In the genomic region with DNA sequence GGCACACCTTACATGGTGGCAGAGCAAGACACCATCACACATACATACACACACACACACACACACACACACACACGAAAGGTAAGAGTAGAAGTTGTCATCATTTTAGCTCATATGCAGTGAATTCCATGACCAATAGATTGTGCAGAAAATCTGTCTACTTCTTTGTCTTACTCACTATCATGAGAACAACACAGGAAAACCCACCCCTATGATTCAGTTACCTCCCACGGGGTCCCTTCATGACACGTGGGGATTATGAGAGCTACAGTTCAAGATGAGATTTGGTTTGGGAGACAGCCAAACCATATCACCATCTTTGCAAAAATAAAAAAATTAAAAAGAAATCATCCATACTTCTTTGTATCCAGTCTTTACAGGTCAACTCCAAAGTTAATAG, we compare ENCODE assay signal across 20 cellular contexts.
DNase-seq lines count a peak whose midpoint lies in the region; ATAC-seq, FAIRE-seq and TF ChIP-seq lines count a peak whose summit lies in the region.
"Had no signal": no experiment of that assay in that cellular context is flagged by ENCODE, and none has a peak within 500 bp of the region (broad histone marks: within the 10 kb centered on the region; RNA-seq: fewer than 3 reads in every experiment).

No MANE protein-coding gene starts in this region.

- H3K36me3 ChIP-seq in astrocyte (ENCODE audit: insufficient read depth, low read length) = no peaks in the 10 kb centered on the region
- H3K36me3 ChIP-seq: adrenal gland, left ventricle myocardium inferior had no signal

- H2BK5ac ChIP-seq in H9 (ENCODE audit: insufficient read length, low read length) = no peak overlapping the region

- FAIRE-seq in astrocyte (lab: Jason Lieb, UNC) = no peak

- H3K27ac Mint-ChIP-seq in astrocyte (ENCODE audit: unreplicated experiment) (no peak overlapping the region), H9 (peak overlapping the region in 1 of 3 experiments; percentile 53; a peak in 1 of 7 replicates)
- H3K27ac Mint-ChIP-seq: activated B cell treated with CpG ODN at 0.5 μM for 24 hours; CD14-positive monocyte; T-helper 2 cell treated with Interferon-gamma antibody and Interleukin-4, amounts not matched to agents 5 μg/mL and 100 μg/mL, for 36 hours had no signal

- no peak overlapping the region for H3K4me3 Mint-ChIP-seq in astrocyte (ENCODE audit: unreplicated experiment)
- no peak overlapping the region for H3K4me3 Mint-ChIP-seq in H9
- H3K4me3 Mint-ChIP-seq: activated B cell treated with CpG ODN at 0.5 μM for 24 hours; CD14-positive monocyte; central memory CD8-positive, alpha-beta T cell; T-helper 2 cell treated with Interferon-gamma antibody and Interleukin-4, amounts not matched to agents 5 μg/mL and 100 μg/mL, for 36 hours had no signal

- WGBS in H9 (ENCODE audit: extremely low coverage, insufficient read length, low lambda C conversion rate) = no CpG with 5 or more reads among the region's 3 CpGs

- H4K5ac ChIP-seq in H9 (ENCODE audit: insufficient read length, low read depth, low read length) = no peak overlapping the region

- H3K79me2 ChIP-seq in astrocyte (ENCODE audit: insufficient read depth, low read length) (no peaks in the 10 kb centered on the region), H9 (ENCODE audit: insufficient read depth, low read length) (no peaks in the 10 kb centered on the region)

- H4K20me1 ChIP-seq in astrocyte (ENCODE audit: insufficient read depth, low read length) = no peaks in the 10 kb centered on the region
- H4K20me1 ChIP-seq in H9 (ENCODE audit: control insufficient read depth, insufficient read depth, insufficient read length) = no peaks in the 10 kb centered on the region

- H3K27me3 Mint-ChIP-seq in astrocyte (ENCODE audit: low read depth, unreplicated experiment) (no peaks in the 10 kb centered on the region), H9 (ENCODE audit: low read depth) (no peaks in the 10 kb centered on the region)
- H3K27me3 Mint-ChIP-seq: activated B cell treated with CpG ODN at 0.5 μM for 24 hours; central memory CD8-positive, alpha-beta T cell had no signal

- H3K4me2 ChIP-seq in astrocyte (ENCODE audit: low read length) = peak overlapping the region; percentile 24
- no peak overlapping the region for H3K4me2 ChIP-seq in H9 (ENCODE audit: insufficient read depth, insufficient read length, low read length)
- H3K4me2 ChIP-seq: SK-N-SH had no signal

- H4K91ac ChIP-seq in H9 (ENCODE audit: insufficient read length, low read depth, low read length) = no peak overlapping the region

- H2AK5ac ChIP-seq in H9 (ENCODE audit: insufficient read length, low read length) = no peak overlapping the region

- no peaks in the 10 kb centered on the region for H3K27me3 ChIP-seq in astrocyte (ENCODE audit: insufficient read depth, low read length)
- H3K27me3 ChIP-seq in H9 (ENCODE audit: insufficient read depth, low read length) = no peaks in the 10 kb centered on the region
- H3K27me3 ChIP-seq: adrenal gland had no signal

- no peak overlapping the region for H2BK12ac ChIP-seq in H9 (ENCODE audit: insufficient read length, low read depth, low read length)

- H3K4ac ChIP-seq in H9 (ENCODE audit: low read depth, low read length) = no peak overlapping the region

- H2BK20ac ChIP-seq in H9 (ENCODE audit: low read depth, low read length, poor library complexity, severe bottlenecking) = no peak overlapping the region

- H3K9ac ChIP-seq in astrocyte (ENCODE audit: low read length) (no peak overlapping the region), H9 (ENCODE audit: extremely low read depth, insufficient read length, low read length) (no peak overlapping the region)
- H3K9ac ChIP-seq: SK-N-SH had no signal

- H3K9me3 Mint-ChIP-seq in astrocyte (ENCODE audit: unreplicated experiment) (no peaks in the 10 kb centered on the region), H9 (no peaks in the 10 kb centered on the region)
- H3K9me3 Mint-ChIP-seq: activated B cell treated with CpG ODN at 0.5 μM for 24 hours; central memory CD8-positive, alpha-beta T cell; T-helper 2 cell treated with Interferon-gamma antibody and Interleukin-4, amounts not matched to agents 5 μg/mL and 100 μg/mL, for 36 hours had no signal

- H3K9me3 ChIP-seq in astrocyte (ENCODE audit: insufficient read depth, low read depth, low read length) (no peaks in the 10 kb centered on the region), H9 (ENCODE audit: control insufficient read depth, low read depth, low read length) (no peaks in the 10 kb centered on the region)
- H3K9me3 ChIP-seq: adrenal gland, left ventricle myocardium inferior, SK-N-SH had no signal

- H3K27ac ChIP-seq in astrocyte (ENCODE audit: low read depth, low read length) (peak overlapping the region; percentile 51), H9 (ENCODE audit: insufficient read length, low read depth, low read length) (no peak overlapping the region)
- H3K27ac ChIP-seq: adrenal gland, left ventricle myocardium inferior had no signal

- no peak overlapping the region for H2BK120ac ChIP-seq in H9 (ENCODE audit: low read depth, low read length, poor library complexity, severe bottlenecking)

- H2BK15ac ChIP-seq in H9 (ENCODE audit: low read depth, low read length) = no peak overlapping the region

- DNase-seq in stimulated activated CD4-positive, alpha-beta T cell treated with anti-CD3 and anti-CD28 coated beads, Interleukin-15, amount 100 ng/mL, for 24 hours = peak; percentile 6
- DNase-seq in stimulated activated CD4-positive, alpha-beta T cell treated with anti-CD3 and anti-CD28 coated beads, Interleukin-2, amount 100 ng/mL, for 48 hours = no peak
- DNase-seq in astrocyte (ENCODE audit: low read depth) (peak; percentile 55), fibroblast of peridontal ligament (ENCODE audit: extremely low read depth) (peak; percentile 52), smooth muscle cell of the brain vasculature (ENCODE audit: low read depth, low spot score) (peak; percentile 79), H9 (no peak)
- no peak for DNase-seq in activated CD8-positive, alpha-beta memory T cell treated with anti-CD3 and anti-CD28 coated beads, Interleukin-2, amount 50 U/mL, for 4 hours
- DNase-seq: activated B cell treated with CpG ODN at 0.5 μM for 24 hours; activated gamma-delta T cell; adrenal gland; head of caudate nucleus; left ventricle myocardium inferior; NCI-H1105 treated with DMSO at 0.1 percent for 48 hours; NCI-H2081 treated with DMSO at 0.1 percent for 48 hours; SK-N-SH; stimulated activated CD4-positive, alpha-beta T cell treated with anti-CD3 and anti-CD28 coated beads, Interleukin-12 subunit alpha, Interleukin-12 subunit beta, amount 100 ng/mL, for 4 hours had no signal

- H3T11ph ChIP-seq in H9 (ENCODE audit: low read length) = no peak overlapping the region

- H3K4me1 Mint-ChIP-seq in astrocyte (ENCODE audit: low read depth, unreplicated experiment) (peaks cover 15% of the 10 kb centered on the region), H9 (no peaks in the 10 kb centered on the region)
- H3K4me1 Mint-ChIP-seq: activated B cell treated with CpG ODN at 0.5 μM for 24 hours; CD14-positive monocyte; central memory CD8-positive, alpha-beta T cell had no signal

- no peak overlapping the region for H3K18ac ChIP-seq in H9 (ENCODE audit: insufficient read length, low read depth, low read length)

- H4K8ac ChIP-seq in H9 (replicated peaks; ENCODE audit: insufficient read length, low read depth, low read length) = no peak overlapping the region

- H3K36me3 Mint-ChIP-seq in astrocyte (ENCODE audit: low read depth, unreplicated experiment) (no peaks in the 10 kb centered on the region), H9 (ENCODE audit: insufficient read depth in 1 of 3, low read depth in 3 of 3) (no peaks in the 10 kb centered on the region)
- H3K36me3 Mint-ChIP-seq: CD14-positive monocyte had no signal

- H3K79me1 ChIP-seq in H9 (ENCODE audit: insufficient read depth, low read depth, low read length, poor library complexity, severe bottlenecking) = no peaks in the 10 kb centered on the region

- H3K23ac ChIP-seq in H9 (ENCODE audit: insufficient read length, low read depth, low read length) = no peak overlapping the region

- no peak for ATAC-seq in HG02763 (IDR thresholded peaks at IDR 0.05; ENCODE audit: unreplicated experiment)

- H2AFZ ChIP-seq in astrocyte (ENCODE audit: low read depth, low read length) (no peak overlapping the region), H9 (ENCODE audit: low read length) (no peak overlapping the region)

- H3K23me2 ChIP-seq in H9 (ENCODE audit: insufficient read length, low read depth, low read length, poor library complexity, severe bottlenecking) = no peaks in the 10 kb centered on the region

- H3K14ac ChIP-seq in H9 (ENCODE audit: insufficient read depth, low read length) = no peak overlapping the region

- TF ChIP-seq CTCF in astrocyte (IDR thresholded peaks at IDR 0.05; ENCODE audit: insufficient read depth, low read depth, low read length) (no peak), H9 (conservative IDR thresholded peaks at IDR 0.05) (no peak)

- H3K4me3 ChIP-seq in astrocyte (ENCODE audit: insufficient read depth, low read depth, low read length) = no peak overlapping the region
- H3K4me3 ChIP-seq: adrenal gland, left ventricle myocardium inferior had no signal

- H3K56ac ChIP-seq in H9 (ENCODE audit: insufficient read length, low read depth, low read length) = no peak overlapping the region

- peaks cover 26% of the 10 kb centered on the region for H3K4me1 ChIP-seq in astrocyte (ENCODE audit: insufficient read depth, low read length)
- no peaks in the 10 kb centered on the region for H3K4me1 ChIP-seq in H9 (ENCODE audit: insufficient read depth, low read length)
- H3K4me1 ChIP-seq: adrenal gland, left ventricle myocardium inferior had no signal

Comparison
In these comparisons a context has a peak if more than half of its experiments do, and no peak if none do; other contexts are left out.
1. DNase-seq: peak in stimulated activated CD4-positive, alpha-beta T cell treated with anti-CD3 and anti-CD28 coated beads, Interleukin-15, amount 100 ng/mL, for 24 hours (single experiment), astrocyte (single experiment), fibroblast of peridontal ligament (single experiment) and smooth muscle cell of the brain vasculature (single experiment); none in stimulated activated CD4-positive, alpha-beta T cell treated with anti-CD3 and anti-CD28 coated beads, Interleukin-2, amount 100 ng/mL, for 48 hours (0 of 2), H9 (single experiment) and activated CD8-positive, alpha-beta memory T cell treated with anti-CD3 and anti-CD28 coated beads, Interleukin-2, amount 50 U/mL, for 4 hours (single experiment).